ENCODE assay signal across 11 cellular contexts in the genomic region with DNA sequence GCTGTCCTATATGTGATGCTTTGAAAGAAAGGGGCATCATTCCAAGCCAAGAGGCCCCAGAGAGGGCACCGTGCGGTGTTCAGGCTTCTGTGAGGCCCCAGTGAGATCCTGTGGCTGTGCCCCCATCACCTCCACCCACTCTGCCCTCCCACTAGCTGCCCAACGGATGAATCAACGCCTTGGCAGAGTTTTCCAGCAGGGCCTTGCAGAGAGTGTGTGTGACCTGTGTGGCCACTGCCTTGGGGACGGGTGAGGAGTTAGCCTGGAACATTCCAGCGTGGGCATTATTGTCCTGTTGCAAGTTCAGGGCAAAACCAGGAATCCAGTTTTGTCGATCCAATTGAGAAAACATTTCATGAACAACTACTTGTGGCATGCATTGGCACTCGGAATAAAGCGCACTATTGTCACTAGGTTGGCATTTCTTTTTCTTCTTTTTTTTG. TPM values are rescaled to one million over a fixed set of nuclear protein-coding genes. Genes with fewer than 3 reads are reported as not detected.
DNase-seq lines count a peak whose midpoint lies in the region; ATAC-seq and TF ChIP-seq lines count a peak whose summit lies in the region.
"Had no signal": no experiment of that assay in that cellular context is flagged by ENCODE, and none has a peak within 500 bp of the region (broad histone marks: within the 10 kb centered on the region; RNA-seq: fewer than 3 reads in every experiment).

No MANE protein-coding gene starts in this region.

- no peak overlapping the region for H3K4me3 ChIP-seq in HEK293 (ENCODE audit: low read depth, low read length)
- H3K4me3 ChIP-seq: HAP-1 had no signal

- CTCF ChIA-PET in HEK293 (lab: Yijun Ruan, JAX): interaction anchor here (1.5 kb wide), 2 partner anchors 76 to 77 kb away, joined by 3 to 5 read pairs; no protein-coding TSS in a partner anchor

- H3K27me3 Mint-ChIP-seq in immature natural killer cell (ENCODE audit: low read depth in 3 of 3): no peaks in the 10 kb centered on the region

- peaks cover 8 to 32% of the 10 kb centered on the region in 2 experiments; a peak in 2 of 3 replicates for H3K36me3 ChIP-seq in HEK293 (ENCODE audit: control insufficient read depth in 2 of 2, insufficient read depth in 1 of 2, low read length in 2 of 2)

- POLR2A ChIA-PET in HEK293 (lab: Yijun Ruan, JAX): no interaction called here

- ATAC-seq in GM18858 (IDR thresholded peaks at IDR 0.05; ENCODE audit: unreplicated experiment): no peak

- no peak overlapping the region for H3K4me3 Mint-ChIP-seq in immature natural killer cell
- H3K4me3 Mint-ChIP-seq: mesothelial cell of epicardium had no signal

- DNase-seq in ACHN: peak; percentile 74
- peak; percentile 88 for DNase-seq in astrocyte of the hippocampus (ENCODE audit: low read depth, low spot score)
- DNase-seq in kidney tubule cell (ENCODE audit: low spot score): peak; percentile 83
- DNase-seq in SIG-M5 treated with dmso at 0.1 percent for 504 hours (lab: John Stamatoyannopoulos, UW; ENCODE audit: unreplicated experiment): no peak
- DNase-seq in NCI-H187 treated with DMSO at 0.1 percent for 48 hours (lab: John Stamatoyannopoulos, UW): no peak
- DNase-seq in immature natural killer cell: no peak
- DNase-seq: GDM1 had no signal

- H3K9me3 ChIP-seq in HEK293 (ENCODE audit: control insufficient read depth, insufficient read depth, low read depth, low read length): no peaks in the 10 kb centered on the region
- H3K9me3 ChIP-seq: HAP-1 had no signal

- H3K9me3 Mint-ChIP-seq in immature natural killer cell: no peaks in the 10 kb centered on the region
- H3K9me3 Mint-ChIP-seq: mesothelial cell of epicardium had no signal

- no peaks in the 10 kb centered on the region for H3K4me1 ChIP-seq in HEK293 (ENCODE audit: control insufficient read depth, insufficient read depth, low read length)
- H3K4me1 ChIP-seq: HAP-1 had no signal

- H3K27ac Mint-ChIP-seq in immature natural killer cell: peak overlapping the region in 2 of 6 donors; percentile 68 to 70

- H3K36me3 Mint-ChIP-seq in immature natural killer cell: peaks cover 3 to 14% (median 4%) of the 10 kb centered on the region in 3 donors

- H3K27ac ChIP-seq in HEK293 (ENCODE audit: extremely low read depth, low read depth, low read length): no peak overlapping the region

- no peak for TF ChIP-seq CTCF in HEK293 (tag by site-specific recombination; IDR thresholded peaks at IDR 0.05)

- peaks cover 13% of the 10 kb centered on the region in 2 donors for H3K4me1 Mint-ChIP-seq in immature natural killer cell

- in situ Hi-C loops in ACHN (cut with HindIII; ENCODE audit: low pct_ligation_motif_present, low pct_unique_long_range_greater_than_20kb, low sequenced_read_pairs): no loop called here

TF ChIP-seq in HEK293, 187 proteins besides CTCF, POLR2A, EP300 and RAD21 (continues in another document):
- TF ChIP-seq, protein P1, sequence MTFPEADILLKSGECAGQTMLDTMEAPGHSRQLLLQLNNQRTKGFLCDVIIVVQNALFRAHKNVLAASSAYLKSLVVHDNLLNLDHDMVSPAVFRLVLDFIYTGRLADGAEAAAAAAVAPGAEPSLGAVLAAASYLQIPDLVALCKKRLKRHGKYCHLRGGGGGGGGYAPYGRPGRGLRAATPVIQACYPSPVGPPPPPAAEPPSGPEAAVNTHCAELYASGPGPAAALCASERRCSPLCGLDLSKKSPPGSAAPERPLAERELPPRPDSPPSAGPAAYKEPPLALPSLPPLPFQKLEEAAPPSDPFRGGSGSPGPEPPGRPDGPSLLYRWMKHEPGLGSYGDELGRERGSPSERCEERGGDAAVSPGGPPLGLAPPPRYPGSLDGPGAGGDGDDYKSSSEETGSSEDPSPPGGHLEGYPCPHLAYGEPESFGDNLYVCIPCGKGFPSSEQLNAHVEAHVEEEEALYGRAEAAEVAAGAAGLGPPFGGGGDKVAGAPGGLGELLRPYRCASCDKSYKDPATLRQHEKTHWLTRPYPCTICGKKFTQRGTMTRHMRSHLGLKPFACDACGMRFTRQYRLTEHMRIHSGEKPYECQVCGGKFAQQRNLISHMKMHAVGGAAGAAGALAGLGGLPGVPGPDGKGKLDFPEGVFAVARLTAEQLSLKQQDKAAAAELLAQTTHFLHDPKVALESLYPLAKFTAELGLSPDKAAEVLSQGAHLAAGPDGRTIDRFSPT (tag by site-specific recombination; IDR thresholded peaks at IDR 0.05): peak; percentile 57; the same call in 1 of the 2 replicates
- no peak for TF ChIP-seq ZNF214 (tag by site-specific recombination; IDR thresholded peaks at IDR 0.05; ENCODE audit: borderline replicate concordance)
- TF ChIP-seq ZNF558 (tag by site-specific recombination; IDR thresholded peaks at IDR 0.05): no peak
- no peak for TF ChIP-seq ZNF433 (tag by site-specific recombination; IDR thresholded peaks at IDR 0.05; ENCODE audit: low read depth)
- TF ChIP-seq ZNF549 (tag by site-specific recombination; IDR thresholded peaks at IDR 0.05): peak; percentile 53
- peak; percentile 76 for TF ChIP-seq ZFHX2 (tag by site-specific recombination; conservative IDR thresholded peaks at IDR 0.05)
- no peak for TF ChIP-seq ZNF600 (tag by site-specific recombination; IDR thresholded peaks at IDR 0.05)
- peak; percentile 22; the same call in 1 of the 2 replicates for TF ChIP-seq ZIC2 (tag by site-specific recombination; IDR thresholded peaks at IDR 0.05)
- TF ChIP-seq, protein P2, sequence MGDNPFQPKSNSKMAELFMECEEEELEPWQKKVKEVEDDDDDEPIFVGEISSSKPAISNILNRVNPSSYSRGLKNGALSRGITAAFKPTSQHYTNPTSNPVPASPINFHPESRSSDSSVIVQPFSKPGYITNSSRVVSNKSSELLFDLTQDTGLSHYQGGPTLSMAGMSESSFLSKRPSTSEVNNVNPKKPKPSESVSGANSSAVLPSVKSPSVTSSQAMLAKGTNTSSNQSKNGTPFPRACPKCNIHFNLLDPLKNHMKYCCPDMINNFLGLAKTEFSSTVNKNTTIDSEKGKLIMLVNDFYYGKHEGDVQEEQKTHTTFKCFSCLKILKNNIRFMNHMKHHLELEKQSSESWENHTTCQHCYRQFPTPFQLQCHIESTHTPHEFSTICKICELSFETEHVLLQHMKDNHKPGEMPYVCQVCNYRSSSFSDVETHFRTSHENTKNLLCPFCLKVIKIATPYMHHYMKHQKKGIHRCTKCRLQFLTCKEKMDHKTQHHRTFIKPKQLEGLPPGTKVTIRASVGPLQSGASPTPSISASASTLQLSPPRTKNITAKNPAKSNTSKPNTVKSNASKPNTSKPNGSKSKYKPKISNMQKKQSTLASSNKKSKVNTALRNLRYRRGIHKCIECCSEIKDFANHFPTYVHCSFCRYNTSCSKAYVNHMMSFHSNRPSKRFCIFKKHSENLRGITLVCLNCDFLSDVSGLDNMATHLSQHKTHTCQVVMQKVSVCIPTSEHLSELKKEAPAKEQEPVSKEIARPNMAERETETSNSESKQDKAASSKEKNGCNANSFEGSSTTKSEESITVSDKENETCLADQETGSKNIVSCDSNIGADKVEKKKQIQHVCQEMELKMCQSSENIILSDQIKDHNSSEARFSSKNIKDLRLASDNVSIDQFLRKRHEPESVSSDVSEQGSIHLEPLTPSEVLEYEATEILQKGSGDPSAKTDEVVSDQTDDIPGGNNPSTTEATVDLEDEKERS (tag by site-specific recombination; IDR thresholded peaks at IDR 0.05): no peak
- peak; percentile 68 for TF ChIP-seq ZNF664 (tag by site-specific recombination; IDR thresholded peaks at IDR 0.05)
- TF ChIP-seq, protein P3, sequence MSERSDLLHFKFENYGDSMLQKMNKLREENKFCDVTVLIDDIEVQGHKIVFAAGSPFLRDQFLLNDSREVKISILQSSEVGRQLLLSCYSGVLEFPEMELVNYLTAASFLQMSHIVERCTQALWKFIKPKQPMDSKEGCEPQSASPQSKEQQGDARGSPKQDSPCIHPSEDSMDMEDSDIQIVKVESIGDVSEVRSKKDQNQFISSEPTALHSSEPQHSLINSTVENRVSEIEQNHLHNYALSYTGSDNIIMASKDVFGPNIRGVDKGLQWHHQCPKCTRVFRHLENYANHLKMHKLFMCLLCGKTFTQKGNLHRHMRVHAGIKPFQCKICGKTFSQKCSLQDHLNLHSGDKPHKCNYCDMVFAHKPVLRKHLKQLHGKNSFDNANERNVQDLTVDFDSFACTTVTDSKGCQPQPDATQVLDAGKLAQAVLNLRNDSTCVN (tag by site-specific recombination; optimal IDR thresholded peaks at IDR 0.05): no peak
- peak; percentile 43; the same call in 1 of the 2 replicates for TF ChIP-seq EGR2 (tag by site-specific recombination; IDR thresholded peaks at IDR 0.05; ENCODE audit: low read depth)
- TF ChIP-seq SCRT2 (tag by site-specific recombination; IDR thresholded peaks at IDR 0.05): peak; percentile 63
- TF ChIP-seq SCRT1 (tag by site-specific recombination; IDR thresholded peaks at IDR 0.05; ENCODE audit: borderline replicate concordance): peak; percentile 41

RNA-seq across cellular contexts. Expression of a gene that starts 53.7 kb away (rescaled TPM):
- 100 to 1,000 TPM in 1 of 3 donors, 10 to 100 TPM in 2; 62.7 to 143 (median 65.4) TPM for polyA plus RNA-seq in immature natural killer cell

RNA-seq across cellular contexts. Expression of a gene that starts 53.9 kb away (rescaled TPM):
- polyA plus RNA-seq in immature natural killer cell: 10 to 100 TPM; 42.3 to 54.6 (median 42.9) TPM

Comparison
In these comparisons a context has a peak if more than half of its experiments do, and no peak if none do; other contexts are left out.
1. DNase-seq: peak in ACHN (single experiment), astrocyte of the hippocampus (single experiment) and kidney tubule cell (single experiment); none in SIG-M5 treated with dmso at 0.1 percent for 504 hours (single experiment), NCI-H187 treated with DMSO at 0.1 percent for 48 hours (single experiment) and immature natural killer cell (0 of 3).